25 cellular contexts compared by ENCODE assay signal in genomic region chr17:12850996-12851395, GRCh38.
A peak's percentile ranks its signal among the peaks of the same experiment; 100 is the strongest.
DNase-seq lines count a peak whose midpoint lies in the region; ATAC-seq and TF ChIP-seq lines count a peak whose summit lies in the region.
"Had no signal": no experiment of that assay in that cellular context is flagged by ENCODE, and none has a peak within 500 bp of the region (broad histone marks: within the 10 kb centered on the region; RNA-seq: fewer than 3 reads in every experiment).

No MANE protein-coding gene starts in this region.

- H3K27ac Mint-ChIP-seq in endothelial cell (ENCODE audit: unreplicated experiment): no peak overlapping the region
- H3K27ac Mint-ChIP-seq: CD14-positive monocyte; CD4-positive, alpha-beta memory T cell; CD4-positive, CD25-positive, alpha-beta regulatory T cell; CD8-positive, alpha-beta memory T cell had no signal

- peaks cover 2% of the 10 kb centered on the region for H3K27me3 Mint-ChIP-seq in endothelial cell (ENCODE audit: unreplicated experiment)
- H3K27me3 Mint-ChIP-seq: CD4-positive, alpha-beta memory T cell; CD4-positive, CD25-positive, alpha-beta regulatory T cell; CD8-positive, alpha-beta memory T cell had no signal

- no peak overlapping the region for H2AFZ ChIP-seq in osteoblast (ENCODE audit: low read length)

- peaks cover 13% of the 10 kb centered on the region for H3K4me1 Mint-ChIP-seq in endothelial cell (ENCODE audit: unreplicated experiment)
- H3K4me1 Mint-ChIP-seq: CD14-positive monocyte; CD4-positive, alpha-beta memory T cell; CD4-positive, CD25-positive, alpha-beta regulatory T cell; CD8-positive, alpha-beta memory T cell had no signal

- ATAC-seq in left lobe of liver: no peak
- no peak for ATAC-seq in HG03521 (IDR thresholded peaks at IDR 0.05; ENCODE audit: unreplicated experiment)
- ATAC-seq: A549, GM12878 had no signal

- H3K36me3 ChIP-seq in osteoblast (ENCODE audit: insufficient read depth, low read length): no peaks in the 10 kb centered on the region
- H3K36me3 ChIP-seq: BE2C, BLaER1 had no signal

- intact Hi-C loops in dorsolateral prefrontal cortex (cut with DNase I): no loop called here

- no peaks in the 10 kb centered on the region for H3K4me1 ChIP-seq in osteoblast (ENCODE audit: insufficient read depth, low read length)
- H3K4me1 ChIP-seq: A549, BE2C had no signal

- no peak overlapping the region for H3K4me2 ChIP-seq in osteoblast (ENCODE audit: insufficient read depth, low read length)
- H3K4me2 ChIP-seq: A549 had no signal

- H3K4me3 Mint-ChIP-seq in endothelial cell (ENCODE audit: unreplicated experiment): no peak overlapping the region
- H3K4me3 Mint-ChIP-seq: CD14-positive monocyte; CD4-positive, alpha-beta memory T cell; CD4-positive, CD25-positive, alpha-beta regulatory T cell had no signal

- no peaks in the 10 kb centered on the region for H3K9me3 Mint-ChIP-seq in endothelial cell (ENCODE audit: unreplicated experiment)

- H3K36me3 Mint-ChIP-seq in endothelial cell (ENCODE audit: low read depth, unreplicated experiment): peaks cover 3% of the 10 kb centered on the region
- H3K36me3 Mint-ChIP-seq: CD14-positive monocyte; CD4-positive, alpha-beta memory T cell; CD4-positive, CD25-positive, alpha-beta regulatory T cell; CD8-positive, alpha-beta memory T cell had no signal

- H3K27ac ChIP-seq in dorsolateral prefrontal cortex (no peak overlapping the region), osteoblast (ENCODE audit: low read depth, low read length) (no peak overlapping the region)
- H3K27ac ChIP-seq: 22Rv1, A549 had no signal

- no peaks in the 10 kb centered on the region for H3K79me2 ChIP-seq in osteoblast (ENCODE audit: insufficient read depth, low read length)

- no peaks in the 10 kb centered on the region for H3K27me3 ChIP-seq in dorsolateral prefrontal cortex
- no peaks in the 10 kb centered on the region for H3K27me3 ChIP-seq in osteoblast (ENCODE audit: insufficient read depth, low read length)
- H3K27me3 ChIP-seq: BE2C, BLaER1 had no signal

- TF ChIP-seq CTCF in dorsolateral prefrontal cortex (IDR thresholded peaks at IDR 0.05 in 54 of 56, conservative IDR thresholded peaks at IDR 0.05 in 2 of 56; ENCODE audit: low read depth in 1 of 56, partially characterized antibody in 56 of 56) (no peak), osteoblast (IDR thresholded peaks at IDR 0.05; ENCODE audit: extremely low read depth, low read depth, low read length) (no peak), endothelial cell (IDR thresholded peaks at IDR 0.05; ENCODE audit: unreplicated experiment) (no peak)

- H3K9me3 ChIP-seq in osteoblast (ENCODE audit: low read depth, low read length): no peaks in the 10 kb centered on the region
- H3K9me3 ChIP-seq: A549, BE2C, BLaER1 had no signal

- H3K4me3 ChIP-seq in dorsolateral prefrontal cortex (no peak overlapping the region), osteoblast (ENCODE audit: insufficient read depth, low read length) (no peak overlapping the region)
- H3K4me3 ChIP-seq: A549, BLaER1, GM12878 had no signal

- DNase-seq in Ammon's horn (ENCODE audit: low spot score) (peak; percentile 47), dorsolateral prefrontal cortex (peak in 6 of 10 donors; percentile 32 to 73 (median 52)), osteoblast (ENCODE audit: insufficient read length, low spot score, missing footprints) (peak; percentile 15), endothelial cell (ENCODE audit: low spot score) (no peak), left lobe of liver (ENCODE audit: low spot score) (no peak)
- DNase-seq: AML-193; BE2C; C1 segment of cervical spinal cord; CD4-positive, alpha-beta memory T cell; CD4-positive, CD25-positive, alpha-beta regulatory T cell; CD8-positive, alpha-beta memory T cell; COR-L47; DMS 273 treated with DMSO at 0.1 percent for 48 hours; DMS153; DMS53; DMS79; DND-41; EL; GDM1 had no signal

- no peaks in the 10 kb centered on the region for H4K20me1 ChIP-seq in osteoblast (ENCODE audit: insufficient read depth, low read length)
- H4K20me1 ChIP-seq: BLaER1 had no signal

Comparison
In these comparisons a context has a peak if more than half of its experiments do, and no peak if none do; other contexts are left out.
1. DNase-seq: peak in Ammon's horn (single experiment), dorsolateral prefrontal cortex (6 of 10) and osteoblast (single experiment); none in endothelial cell (single experiment) and left lobe of liver (single experiment).